1 cellular context compared by ENCODE assay signal in the genomic region with DNA sequence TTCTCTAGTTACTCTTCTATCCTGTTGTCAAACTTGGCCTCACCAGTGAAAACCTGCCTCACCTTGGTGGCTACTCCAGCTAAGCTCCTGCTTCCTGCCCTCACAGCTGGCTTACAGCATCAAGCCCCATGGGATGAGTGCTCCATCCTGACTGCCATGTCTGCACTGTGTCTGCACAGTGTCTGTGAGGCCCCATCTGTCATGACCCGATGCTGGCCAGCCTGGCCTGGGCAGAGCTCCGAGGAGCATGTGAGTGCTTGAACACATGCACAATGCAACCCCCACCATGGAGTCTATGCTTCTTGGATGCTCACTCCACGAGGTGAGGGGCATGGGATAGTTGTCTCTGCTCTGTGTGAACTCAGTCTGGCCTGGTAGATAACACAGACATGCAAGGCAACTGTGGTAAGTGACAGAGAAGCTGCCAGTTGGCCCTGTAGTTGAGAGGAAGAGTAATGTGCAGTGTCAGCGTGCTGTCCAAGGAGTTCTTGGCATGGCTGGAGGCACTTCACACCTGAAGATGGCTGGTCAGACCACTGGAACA.
TF ChIP-seq lines count a peak whose summit lies in the region.

No MANE protein-coding gene starts in this region.

TF ChIP-seq in H1, 55 proteins besides CTCF, POLR2A, EP300 and RAD21 (continued from another document):
- TF ChIP-seq, protein P1, sequence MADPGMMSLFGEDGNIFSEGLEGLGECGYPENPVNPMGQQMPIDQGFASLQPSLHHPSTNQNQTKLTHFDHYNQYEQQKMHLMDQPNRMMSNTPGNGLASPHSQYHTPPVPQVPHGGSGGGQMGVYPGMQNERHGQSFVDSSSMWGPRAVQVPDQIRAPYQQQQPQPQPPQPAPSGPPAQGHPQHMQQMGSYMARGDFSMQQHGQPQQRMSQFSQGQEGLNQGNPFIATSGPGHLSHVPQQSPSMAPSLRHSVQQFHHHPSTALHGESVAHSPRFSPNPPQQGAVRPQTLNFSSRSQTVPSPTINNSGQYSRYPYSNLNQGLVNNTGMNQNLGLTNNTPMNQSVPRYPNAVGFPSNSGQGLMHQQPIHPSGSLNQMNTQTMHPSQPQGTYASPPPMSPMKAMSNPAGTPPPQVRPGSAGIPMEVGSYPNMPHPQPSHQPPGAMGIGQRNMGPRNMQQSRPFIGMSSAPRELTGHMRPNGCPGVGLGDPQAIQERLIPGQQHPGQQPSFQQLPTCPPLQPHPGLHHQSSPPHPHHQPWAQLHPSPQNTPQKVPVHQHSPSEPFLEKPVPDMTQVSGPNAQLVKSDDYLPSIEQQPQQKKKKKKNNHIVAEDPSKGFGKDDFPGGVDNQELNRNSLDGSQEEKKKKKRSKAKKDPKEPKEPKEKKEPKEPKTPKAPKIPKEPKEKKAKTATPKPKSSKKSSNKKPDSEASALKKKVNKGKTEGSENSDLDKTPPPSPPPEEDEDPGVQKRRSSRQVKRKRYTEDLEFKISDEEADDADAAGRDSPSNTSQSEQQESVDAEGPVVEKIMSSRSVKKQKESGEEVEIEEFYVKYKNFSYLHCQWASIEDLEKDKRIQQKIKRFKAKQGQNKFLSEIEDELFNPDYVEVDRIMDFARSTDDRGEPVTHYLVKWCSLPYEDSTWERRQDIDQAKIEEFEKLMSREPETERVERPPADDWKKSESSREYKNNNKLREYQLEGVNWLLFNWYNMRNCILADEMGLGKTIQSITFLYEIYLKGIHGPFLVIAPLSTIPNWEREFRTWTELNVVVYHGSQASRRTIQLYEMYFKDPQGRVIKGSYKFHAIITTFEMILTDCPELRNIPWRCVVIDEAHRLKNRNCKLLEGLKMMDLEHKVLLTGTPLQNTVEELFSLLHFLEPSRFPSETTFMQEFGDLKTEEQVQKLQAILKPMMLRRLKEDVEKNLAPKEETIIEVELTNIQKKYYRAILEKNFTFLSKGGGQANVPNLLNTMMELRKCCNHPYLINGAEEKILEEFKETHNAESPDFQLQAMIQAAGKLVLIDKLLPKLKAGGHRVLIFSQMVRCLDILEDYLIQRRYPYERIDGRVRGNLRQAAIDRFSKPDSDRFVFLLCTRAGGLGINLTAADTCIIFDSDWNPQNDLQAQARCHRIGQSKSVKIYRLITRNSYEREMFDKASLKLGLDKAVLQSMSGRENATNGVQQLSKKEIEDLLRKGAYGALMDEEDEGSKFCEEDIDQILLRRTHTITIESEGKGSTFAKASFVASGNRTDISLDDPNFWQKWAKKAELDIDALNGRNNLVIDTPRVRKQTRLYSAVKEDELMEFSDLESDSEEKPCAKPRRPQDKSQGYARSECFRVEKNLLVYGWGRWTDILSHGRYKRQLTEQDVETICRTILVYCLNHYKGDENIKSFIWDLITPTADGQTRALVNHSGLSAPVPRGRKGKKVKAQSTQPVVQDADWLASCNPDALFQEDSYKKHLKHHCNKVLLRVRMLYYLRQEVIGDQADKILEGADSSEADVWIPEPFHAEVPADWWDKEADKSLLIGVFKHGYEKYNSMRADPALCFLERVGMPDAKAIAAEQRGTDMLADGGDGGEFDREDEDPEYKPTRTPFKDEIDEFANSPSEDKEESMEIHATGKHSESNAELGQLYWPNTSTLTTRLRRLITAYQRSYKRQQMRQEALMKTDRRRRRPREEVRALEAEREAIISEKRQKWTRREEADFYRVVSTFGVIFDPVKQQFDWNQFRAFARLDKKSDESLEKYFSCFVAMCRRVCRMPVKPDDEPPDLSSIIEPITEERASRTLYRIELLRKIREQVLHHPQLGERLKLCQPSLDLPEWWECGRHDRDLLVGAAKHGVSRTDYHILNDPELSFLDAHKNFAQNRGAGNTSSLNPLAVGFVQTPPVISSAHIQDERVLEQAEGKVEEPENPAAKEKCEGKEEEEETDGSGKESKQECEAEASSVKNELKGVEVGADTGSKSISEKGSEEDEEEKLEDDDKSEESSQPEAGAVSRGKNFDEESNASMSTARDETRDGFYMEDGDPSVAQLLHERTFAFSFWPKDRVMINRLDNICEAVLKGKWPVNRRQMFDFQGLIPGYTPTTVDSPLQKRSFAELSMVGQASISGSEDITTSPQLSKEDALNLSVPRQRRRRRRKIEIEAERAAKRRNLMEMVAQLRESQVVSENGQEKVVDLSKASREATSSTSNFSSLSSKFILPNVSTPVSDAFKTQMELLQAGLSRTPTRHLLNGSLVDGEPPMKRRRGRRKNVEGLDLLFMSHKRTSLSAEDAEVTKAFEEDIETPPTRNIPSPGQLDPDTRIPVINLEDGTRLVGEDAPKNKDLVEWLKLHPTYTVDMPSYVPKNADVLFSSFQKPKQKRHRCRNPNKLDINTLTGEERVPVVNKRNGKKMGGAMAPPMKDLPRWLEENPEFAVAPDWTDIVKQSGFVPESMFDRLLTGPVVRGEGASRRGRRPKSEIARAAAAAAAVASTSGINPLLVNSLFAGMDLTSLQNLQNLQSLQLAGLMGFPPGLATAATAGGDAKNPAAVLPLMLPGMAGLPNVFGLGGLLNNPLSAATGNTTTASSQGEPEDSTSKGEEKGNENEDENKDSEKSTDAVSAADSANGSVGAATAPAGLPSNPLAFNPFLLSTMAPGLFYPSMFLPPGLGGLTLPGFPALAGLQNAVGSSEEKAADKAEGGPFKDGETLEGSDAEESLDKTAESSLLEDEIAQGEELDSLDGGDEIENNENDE (IDR thresholded peaks at IDR 0.05; ENCODE audit: insufficient replicate concordance, low read length) = no peak
- TF ChIP-seq, protein P2, sequence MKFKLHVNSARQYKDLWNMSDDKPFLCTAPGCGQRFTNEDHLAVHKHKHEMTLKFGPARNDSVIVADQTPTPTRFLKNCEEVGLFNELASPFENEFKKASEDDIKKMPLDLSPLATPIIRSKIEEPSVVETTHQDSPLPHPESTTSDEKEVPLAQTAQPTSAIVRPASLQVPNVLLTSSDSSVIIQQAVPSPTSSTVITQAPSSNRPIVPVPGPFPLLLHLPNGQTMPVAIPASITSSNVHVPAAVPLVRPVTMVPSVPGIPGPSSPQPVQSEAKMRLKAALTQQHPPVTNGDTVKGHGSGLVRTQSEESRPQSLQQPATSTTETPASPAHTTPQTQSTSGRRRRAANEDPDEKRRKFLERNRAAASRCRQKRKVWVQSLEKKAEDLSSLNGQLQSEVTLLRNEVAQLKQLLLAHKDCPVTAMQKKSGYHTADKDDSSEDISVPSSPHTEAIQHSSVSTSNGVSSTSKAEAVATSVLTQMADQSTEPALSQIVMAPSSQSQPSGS (IDR thresholded peaks at IDR 0.05; ENCODE audit: low read length) = no peak
- no peak for TF ChIP-seq KDM5A (IDR thresholded peaks at IDR 0.05; ENCODE audit: low read length)
- no peak for TF ChIP-seq SIX5 (IDR thresholded peaks at IDR 0.05; ENCODE audit: low read depth, low read length)
- TF ChIP-seq SAP30 (IDR thresholded peaks at IDR 0.05; ENCODE audit: insufficient read depth, insufficient replicate concordance, low read length) = no peak
